Comparison of ENCODE assay signal across 20 cellular contexts in the genomic region with DNA sequence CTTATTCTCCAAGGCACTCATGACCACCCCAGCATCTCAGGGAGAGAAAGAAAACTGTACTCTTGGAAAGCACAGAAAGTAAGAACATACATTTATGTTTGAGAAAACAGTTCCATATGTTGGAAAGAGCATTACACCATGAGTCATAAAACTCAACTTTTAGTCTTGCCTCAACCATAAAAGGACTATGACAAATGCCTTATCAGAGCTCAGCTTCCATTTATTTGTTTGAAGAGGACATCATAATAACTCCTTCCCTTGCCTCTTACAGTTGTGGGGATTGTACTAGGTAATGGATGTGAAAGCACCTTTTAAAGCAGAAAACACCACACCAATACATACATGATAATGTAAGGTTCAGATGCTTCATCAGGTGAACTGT.
DNase-seq lines count a peak whose midpoint lies in the region; ATAC-seq and TF ChIP-seq lines count a peak whose summit lies in the region.
"Had no signal": no experiment of that assay in that cellular context is flagged by ENCODE, and none has a peak within 500 bp of the region (broad histone marks: within the 10 kb centered on the region; RNA-seq: fewer than 3 reads in every experiment).

No MANE protein-coding gene starts in this region.

- in situ Hi-C loops in brain microvascular endothelial cell (cut with HindIII; ENCODE audit: low pct_ligation_motif_present, low sequenced_read_pairs), result no loop called here

- H3K9me3 ChIP-seq in colonic mucosa (no peaks in the 10 kb centered on the region), mucosa of rectum (ENCODE audit: control insufficient read depth in 2 of 2, low read length in 2 of 2) (no peaks in the 10 kb centered on the region)
- H3K9me3 ChIP-seq: lower lobe of right lung, SJCRH30, upper lobe of right lung had no signal

- H3K4me3 ChIP-seq in colonic mucosa, result no peak overlapping the region
- no peak overlapping the region for H3K4me3 ChIP-seq in mucosa of rectum (ENCODE audit: low read length in 2 of 2)
- no peak overlapping the region for H3K4me3 ChIP-seq in brain microvascular endothelial cell (ENCODE audit: low read depth, low read length)
- H3K4me3 ChIP-seq: lower lobe of right lung, neural progenitor cell, SJCRH30, upper lobe of right lung had no signal

- H3K27ac ChIP-seq in colonic mucosa, result peak overlapping the region; percentile 74
- H3K27ac ChIP-seq in mucosa of rectum (ENCODE audit: low read depth in 2 of 2, low read length in 2 of 2), result peak overlapping the region; percentile 23 to 49
- H3K27ac ChIP-seq in brain microvascular endothelial cell, result no peak overlapping the region
- H3K27ac ChIP-seq: lower lobe of right lung, neural progenitor cell, SJCRH30, upper lobe of right lung had no signal

- intact Hi-C loops in colonic mucosa (cut with DNase I) (no loop called here), posterior cingulate gyrus (cut with DNase I) (no loop called here)

- DNase-seq in EL (peak; percentile 22), LoVo (ENCODE audit: low spot score) (peak; percentile 61), colonic mucosa (no peak), HPDE6-E6E7 (ENCODE audit: extremely low spot score) (no peak), posterior cingulate gyrus (no peak), brain microvascular endothelial cell (no peak)
- DNase-seq: activated CD8-positive, alpha-beta T cell treated with anti-CD3 and anti-CD28 coated beads for 36 hours; effector CD8-positive, alpha-beta T cell; KG1; lower lobe of right lung; NCI-H1694; NCI-H82; SJCRH30; stimulated activated CD8-positive, alpha-beta memory T cell treated with anti-CD3 and anti-CD28 coated beads, Interleukin-4, amount 100 ng/mL, for 48 hours; T-cell; upper lobe of right lung had no signal

- no peak for ATAC-seq in esophagus mucosa
- ATAC-seq: activated CD4-positive, CD25-positive, alpha-beta regulatory T cell treated with anti-CD3 and anti-CD28 coated beads, Interleukin-2, amount 50 U/mL, for 24 hours; activated CD8-positive, alpha-beta T cell treated with anti-CD3 and anti-CD28 coated beads for 36 hours; lower lobe of right lung; T-cell; upper lobe of right lung had no signal

- H3K36me3 ChIP-seq in colonic mucosa (no peaks in the 10 kb centered on the region), mucosa of rectum (ENCODE audit: control insufficient read depth in 2 of 2, insufficient read depth in 2 of 2, low read length in 2 of 2) (no peaks in the 10 kb centered on the region), brain microvascular endothelial cell (replicated peaks) (no peaks in the 10 kb centered on the region)
- H3K36me3 ChIP-seq: lower lobe of right lung, neural progenitor cell, SJCRH30, upper lobe of right lung had no signal

- H3K9ac ChIP-seq in colonic mucosa (ENCODE audit: low read depth in 2 of 2, low read length in 2 of 2), result no peak overlapping the region
- no peak overlapping the region for H3K9ac ChIP-seq in mucosa of rectum (ENCODE audit: low read depth in 1 of 2, low read length in 2 of 2)
- H3K9ac ChIP-seq: neural progenitor cell had no signal

- no peak for TF ChIP-seq CTCF in colonic mucosa (IDR thresholded peaks at IDR 0.05)
- TF ChIP-seq CTCF in brain microvascular endothelial cell (IDR thresholded peaks at IDR 0.05; ENCODE audit: low read depth, low read length, missing control alignments), result no peak

- H3K4me1 ChIP-seq in colonic mucosa (no peaks in the 10 kb centered on the region), mucosa of rectum (ENCODE audit: control insufficient read depth in 2 of 2, insufficient read depth in 2 of 2, low read length in 2 of 2) (peaks cover 15 to 20% of the 10 kb centered on the region in 2 donors)
- H3K4me1 ChIP-seq: lower lobe of right lung, neural progenitor cell, SJCRH30, upper lobe of right lung had no signal

- H3K27me3 ChIP-seq in colonic mucosa (no peaks in the 10 kb centered on the region), mucosa of rectum (ENCODE audit: control insufficient read depth in 2 of 2, insufficient read depth in 2 of 2, low read length in 2 of 2) (no peaks in the 10 kb centered on the region), brain microvascular endothelial cell (replicated peaks) (no peaks in the 10 kb centered on the region)
- H3K27me3 ChIP-seq: neural progenitor cell had no signal

Comparison
In these comparisons a context has a peak if more than half of its experiments do, and no peak if none do; other contexts are left out.
1. DNase-seq: peak in EL (single experiment) and LoVo (single experiment); none in colonic mucosa (single experiment), HPDE6-E6E7 (single experiment), posterior cingulate gyrus (0 of 10) and brain microvascular endothelial cell (single experiment).